In the genomic region with DNA sequence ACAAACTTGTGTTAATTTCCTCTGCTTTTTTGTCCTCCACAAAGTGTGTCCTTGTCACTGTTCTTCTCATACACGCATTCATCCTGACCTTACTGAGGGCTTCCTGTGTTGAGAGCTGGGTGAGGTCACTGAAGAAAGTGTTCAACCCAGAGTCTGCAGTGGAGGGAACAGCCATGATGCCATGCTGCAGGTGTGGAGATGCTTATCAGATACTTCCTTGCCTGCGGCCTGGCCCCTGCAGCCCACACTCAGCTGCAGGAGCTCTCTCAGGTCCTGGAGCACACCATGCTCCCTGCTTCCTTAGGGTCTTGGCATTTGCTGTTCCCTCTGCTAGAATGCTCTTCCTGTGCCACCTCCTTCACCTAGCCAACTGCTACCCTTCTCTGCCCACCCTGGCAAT, we compare ENCODE assay signal across 8 cellular contexts.
DNase-seq lines count a peak whose midpoint lies in the region; ATAC-seq and TF ChIP-seq lines count a peak whose summit lies in the region.

No MANE protein-coding gene starts in this region.

- intact Hi-C loops in left ventricle myocardium superior (cut with micrococcal nuclease), result no loop called here

- ATAC-seq in left ventricle myocardium superior (peak; percentile 16), omental fat pad (ENCODE audit: low FRiP score) (no peak), HG03025 (IDR thresholded peaks at IDR 0.05; ENCODE audit: low FRiP score, unreplicated experiment) (no peak)

- TF ChIP-seq CTCF in omental fat pad (IDR thresholded peaks at IDR 0.05), result no peak

- peak; percentile 12 to 26 (median 16) for DNase-seq in stimulated activated CD4-positive, alpha-beta T cell treated with anti-CD3 and anti-CD28 coated beads, Interleukin-12 subunit alpha, Interleukin-12 subunit beta, amount 100 ng/mL, for 48 hours (ENCODE audit: low read depth in 2 of 3, low spot score in 1 of 3)
- DNase-seq in stimulated activated CD4-positive, alpha-beta T cell treated with anti-CD3 and anti-CD28 coated beads, Interleukin-12 subunit alpha, Interleukin-12 subunit beta, amount 100 ng/mL, for 4 hours, result no peak
- DNase-seq in activated CD4-positive, alpha-beta T cell treated with anti-CD3 and anti-CD28 coated beads for 1 hour, result peak; percentile 22
- DNase-seq in left ventricle myocardium superior (no peak), NCI-H774 (lab: John Stamatoyannopoulos, UW) (no peak), omental fat pad (ENCODE audit: low spot score) (no peak), NCI-H2171 treated with DMSO at 0.1 percent for 48 hours (lab: John Stamatoyannopoulos, UW) (no peak)

Comparison
In these comparisons a context has a peak if more than half of its experiments do, and no peak if none do; other contexts are left out.
1. DNase-seq: peak in stimulated activated CD4-positive, alpha-beta T cell treated with anti-CD3 and anti-CD28 coated beads, Interleukin-12 subunit alpha, Interleukin-12 subunit beta, amount 100 ng/mL, for 48 hours (3 of 3) and activated CD4-positive, alpha-beta T cell treated with anti-CD3 and anti-CD28 coated beads for 1 hour (single experiment); none in stimulated activated CD4-positive, alpha-beta T cell treated with anti-CD3 and anti-CD28 coated beads, Interleukin-12 subunit alpha, Interleukin-12 subunit beta, amount 100 ng/mL, for 4 hours (single experiment), left ventricle myocardium superior (single experiment), NCI-H774 (single experiment), omental fat pad (single experiment) and NCI-H2171 treated with DMSO at 0.1 percent for 48 hours (single experiment).